ENCODE assay signal across 12 cellular contexts in genomic region chr1:158101944-158102343, GRCh38.
DNase-seq lines count a peak whose midpoint lies in the region; ATAC-seq and TF ChIP-seq lines count a peak whose summit lies in the region.
"Had no signal": no experiment of that assay in that cellular context is flagged by ENCODE, and none has a peak within 500 bp of the region (broad histone marks: within the 10 kb centered on the region; RNA-seq: fewer than 3 reads in every experiment).

No MANE protein-coding gene starts in this region.

- peak overlapping the region; percentile 11 for H3K4me3 Mint-ChIP-seq in nephron progenitor cell
- H3K4me3 Mint-ChIP-seq: activated CD4-positive, alpha-beta T cell treated with anti-CD3 and anti-CD28 coated beads, Interleukin-2, amount 10 ng/mL, durations not matched to agents 7 days and 5 days; activated naive CD8-positive, alpha-beta T cell treated with anti-CD3 and anti-CD28 coated beads, Interleukin-2, amount 10 ng/mL, durations not matched to agents 7 days and 5 days had no signal

- DNase-seq in ELR (ENCODE audit: low read depth): peak; percentile 89
- DNase-seq in M059J (ENCODE audit: low read depth): peak; percentile 85
- peak; percentile 87 for DNase-seq in dermis blood vessel endothelial cell
- DNase-seq in nephron progenitor cell: no peak
- no peak for DNase-seq in activated CD8-positive, alpha-beta memory T cell treated with anti-CD3 and anti-CD28 coated beads for 24 hours
- no peak for DNase-seq in Karpas-422
- DNase-seq in inferior parietal cortex (ENCODE audit: extremely low spot score): no peak
- DNase-seq: activated CD4-positive, alpha-beta T cell treated with anti-CD3 and anti-CD28 coated beads, Interleukin-2, amount 10 ng/mL, durations not matched to agents 7 days and 5 days; activated naive CD8-positive, alpha-beta T cell treated with anti-CD3 and anti-CD28 coated beads, Interleukin-2, amount 10 ng/mL, durations not matched to agents 7 days and 5 days; NCI-H345 had no signal

- H3K9me3 Mint-ChIP-seq in nephron progenitor cell: no peaks in the 10 kb centered on the region
- H3K9me3 Mint-ChIP-seq: activated CD4-positive, alpha-beta T cell treated with anti-CD3 and anti-CD28 coated beads, Interleukin-2, amount 10 ng/mL, durations not matched to agents 7 days and 5 days; activated naive CD8-positive, alpha-beta T cell treated with anti-CD3 and anti-CD28 coated beads, Interleukin-2, amount 10 ng/mL, durations not matched to agents 7 days and 5 days had no signal

- peaks cover 92% of the 10 kb centered on the region for H3K4me1 Mint-ChIP-seq in nephron progenitor cell

- H3K36me3 ChIP-seq in Karpas-422 (ENCODE audit: insufficient read depth, low read length): no peaks in the 10 kb centered on the region

- H2AFZ ChIP-seq in Karpas-422 (ENCODE audit: low read length): no peak overlapping the region

- H3K36me3 Mint-ChIP-seq in nephron progenitor cell (ENCODE audit: low read depth): peaks cover 6% of the 10 kb centered on the region
- H3K36me3 Mint-ChIP-seq: activated naive CD8-positive, alpha-beta T cell treated with anti-CD3 and anti-CD28 coated beads, Interleukin-2, amount 10 ng/mL, durations not matched to agents 7 days and 5 days had no signal

- no peaks in the 10 kb centered on the region for H3K27me3 ChIP-seq in Karpas-422 (ENCODE audit: low read length)

- H3K4me1 ChIP-seq in Karpas-422 (ENCODE audit: low read length): no peaks in the 10 kb centered on the region

- no peak for TF ChIP-seq CTCF in nephron progenitor cell (IDR thresholded peaks at IDR 0.05)

- no peak overlapping the region for H3K27ac ChIP-seq in Karpas-422 (ENCODE audit: low read length)
- H3K27ac ChIP-seq: SK-N-MC had no signal

- H3K79me2 ChIP-seq in Karpas-422 (ENCODE audit: low read length): no peaks in the 10 kb centered on the region

- H3K9me3 ChIP-seq in Karpas-422 (ENCODE audit: low read length): no peaks in the 10 kb centered on the region

- H3K4me2 ChIP-seq in Karpas-422 (ENCODE audit: low read depth, low read length, poor library complexity, severe bottlenecking): no peak overlapping the region

- peak overlapping the region; percentile 1 for H3K27ac Mint-ChIP-seq in nephron progenitor cell
- H3K27ac Mint-ChIP-seq: activated CD4-positive, alpha-beta T cell treated with anti-CD3 and anti-CD28 coated beads, Interleukin-2, amount 10 ng/mL, durations not matched to agents 7 days and 5 days; activated naive CD8-positive, alpha-beta T cell treated with anti-CD3 and anti-CD28 coated beads, Interleukin-2, amount 10 ng/mL, durations not matched to agents 7 days and 5 days had no signal

- no peaks in the 10 kb centered on the region for H3K9me2 ChIP-seq in Karpas-422 (replicated peaks; ENCODE audit: insufficient read depth, low read length)

- no peaks in the 10 kb centered on the region for H4K20me1 ChIP-seq in Karpas-422 (ENCODE audit: insufficient read depth, low read depth, low read length)

- H3K9ac ChIP-seq in Karpas-422 (ENCODE audit: low read length): no peak overlapping the region

- no peak for ATAC-seq in GM21526 (IDR thresholded peaks at IDR 0.05; ENCODE audit: low FRiP score, unreplicated experiment)

- H3K27me3 Mint-ChIP-seq in nephron progenitor cell (ENCODE audit: low read depth, poor library complexity): peaks cover 15% of the 10 kb centered on the region

- no peak overlapping the region for H3K4me3 ChIP-seq in Karpas-422 (ENCODE audit: low read length)
- H3K4me3 ChIP-seq: SK-N-MC had no signal

Comparison
In these comparisons a context has a peak if more than half of its experiments do, and no peak if none do; other contexts are left out.
1. DNase-seq: peak in ELR (single experiment), M059J (single experiment) and dermis blood vessel endothelial cell (single experiment); none in nephron progenitor cell (single experiment), activated CD8-positive, alpha-beta memory T cell treated with anti-CD3 and anti-CD28 coated beads for 24 hours (single experiment), Karpas-422 (single experiment) and inferior parietal cortex (single experiment).